Comparison of ENCODE assay signal across 7 cellular contexts in genomic region chr1:237655778-237656177, GRCh38.
"Had no signal": no experiment of that assay in that cellular context is flagged by ENCODE, and none has a peak within 500 bp of the region (broad histone marks: within the 10 kb centered on the region; RNA-seq: fewer than 3 reads in every experiment).

No MANE protein-coding gene starts in this region.

- FAIRE-seq: G401.6, GM12878, GM12891, GM18507, GM19239 had no signal

- ATAC-seq: GM12878 had no signal

- H3K4me3 ChIP-seq: GM12878 had no signal

- DNase-seq: GDM1, GF-D8 had no signal
